21 cellular contexts compared by ENCODE assay signal in the genomic region with DNA sequence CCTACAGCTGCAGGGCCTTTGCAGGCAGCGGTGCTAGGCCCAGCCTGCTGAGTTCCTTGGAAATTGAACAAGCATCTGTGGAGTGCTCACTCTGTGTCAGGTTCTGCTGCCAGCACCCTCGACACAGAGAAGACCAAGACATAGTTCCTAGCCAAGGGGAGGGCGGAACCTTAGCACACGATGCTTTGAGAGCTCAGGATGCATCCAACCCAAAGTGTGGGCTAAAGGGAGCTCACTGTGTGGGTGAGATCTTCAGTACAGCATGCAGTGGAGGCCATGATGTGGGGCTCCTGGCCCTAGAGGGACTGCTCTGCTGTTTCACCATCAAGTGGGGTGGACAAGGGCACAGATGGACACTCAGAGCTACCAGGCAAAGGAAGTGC. TPM values are rescaled to one million over a fixed set of nuclear protein-coding genes. Genes with fewer than 3 reads are reported as not detected.
"Had no signal": no experiment of that assay in that cellular context is flagged by ENCODE, and none has a peak within 500 bp of the region (broad histone marks: within the 10 kb centered on the region; RNA-seq: fewer than 3 reads in every experiment).

No MANE protein-coding gene starts in this region.

- H3K4me1 Mint-ChIP-seq: central memory CD8-positive, alpha-beta T cell had no signal

- H3K9me3 Mint-ChIP-seq: activated CD4-positive, alpha-beta memory T cell treated with anti-CD3 and anti-CD28 coated beads, Interleukin-2, amount 10 ng/mL, durations not matched to agents 7 days and 5 days; activated naive CD4-positive, alpha-beta T cell treated with anti-CD3 and anti-CD28 coated beads, Interleukin-2, amount 10 ng/mL, durations not matched to agents 7 days and 5 days; central memory CD8-positive, alpha-beta T cell; memory B cell; stimulated activated naive CD8-positive, alpha-beta T cell treated with anti-CD3 and anti-CD28 coated beads, Interleukin-15, amount 100 ng/mL, for 72 hours had no signal

- H3K4me3 Mint-ChIP-seq: activated CD4-positive, alpha-beta memory T cell treated with anti-CD3 and anti-CD28 coated beads, Interleukin-2, amount 10 ng/mL, durations not matched to agents 7 days and 5 days; activated naive CD4-positive, alpha-beta T cell treated with anti-CD3 and anti-CD28 coated beads, Interleukin-2, amount 10 ng/mL, durations not matched to agents 7 days and 5 days; central memory CD8-positive, alpha-beta T cell; memory B cell; naive thymus-derived CD4-positive, alpha-beta T cell; stimulated activated naive CD8-positive, alpha-beta T cell treated with anti-CD3 and anti-CD28 coated beads, Interleukin-15, amount 100 ng/mL, for 72 hours had no signal

- H3K4me3 ChIP-seq: ascending aorta, coronary artery, suprapubic skin had no signal

- H3K27ac Mint-ChIP-seq: activated CD4-positive, alpha-beta memory T cell treated with anti-CD3 and anti-CD28 coated beads, Interleukin-2, amount 10 ng/mL, durations not matched to agents 7 days and 5 days; activated naive CD4-positive, alpha-beta T cell treated with anti-CD3 and anti-CD28 coated beads, Interleukin-2, amount 10 ng/mL, durations not matched to agents 7 days and 5 days; naive thymus-derived CD4-positive, alpha-beta T cell had no signal

- ATAC-seq: left ventricle myocardium superior; naive thymus-derived CD4-positive, alpha-beta T cell; stimulated activated naive CD8-positive, alpha-beta T cell treated with anti-CD3 and anti-CD28 coated beads, Interleukin-15, amount 100 ng/mL, for 72 hours had no signal

- H3K4me1 ChIP-seq: ascending aorta, suprapubic skin had no signal

- H3K27me3 ChIP-seq: ascending aorta, suprapubic skin had no signal

- H3K9me3 ChIP-seq: ascending aorta, suprapubic skin had no signal

- H3K27me3 Mint-ChIP-seq: central memory CD8-positive, alpha-beta T cell; stimulated activated naive CD8-positive, alpha-beta T cell treated with anti-CD3 and anti-CD28 coated beads, Interleukin-15, amount 100 ng/mL, for 72 hours had no signal

- H3K36me3 ChIP-seq: ascending aorta, suprapubic skin had no signal

- H3K27ac ChIP-seq: ascending aorta, coronary artery, suprapubic skin had no signal

- H3K36me3 Mint-ChIP-seq: memory B cell had no signal

- DNase-seq: activated CD4-positive, alpha-beta memory T cell treated with anti-CD3 and anti-CD28 coated beads, Interleukin-2, amount 10 ng/mL, durations not matched to agents 7 days and 5 days; activated CD4-positive, alpha-beta T cell treated with anti-CD3 and anti-CD28 coated beads for 48 hours; activated CD4-positive, CD25-positive, alpha-beta regulatory T cell; activated CD8-positive, alpha-beta memory T cell treated with anti-CD3 and anti-CD28 coated beads, Interleukin-2, amount 50 U/mL, for 48 hours; activated effector memory CD4-positive, alpha-beta T cell treated with Interleukin-2 at 50 U/mL for 16 hours; activated naive CD4-positive, alpha-beta T cell treated with anti-CD3 and anti-CD28 coated beads, Interleukin-2, amount 10 ng/mL, durations not matched to agents 7 days and 5 days; activated T-cell treated with anti-CD3 and anti-CD28 coated beads, Interleukin-2, amount 50 U/mL, for 48 hours; kidney glomerular epithelial cell; left ventricle myocardium superior; naive thymus-derived CD4-positive, alpha-beta T cell; nucleus accumbens; retina; stimulated activated CD4-positive, alpha-beta T cell treated with anti-CD3 and anti-CD28 coated beads, Interleukin-2, amount 100 ng/mL, for 24 hours; stimulated activated naive CD8-positive, alpha-beta T cell treated with anti-CD3 and anti-CD28 coated beads, Interleukin-15, amount 100 ng/mL, for 72 hours; T1000; trophoblast cell had no signal

RNA-seq across cellular contexts. Expression of a gene that starts 27.7 kb away (rescaled TPM):
- total RNA-seq: ascending aorta had no signal
